Comparison of ENCODE assay signal across 8 cellular contexts in genomic region chr6:33205172-33206026, GRCh38. TPM values are rescaled to one million over a fixed set of nuclear protein-coding genes. Genes with fewer than 3 reads are reported as not detected.
DNase-seq lines count a peak whose midpoint lies in the region; ATAC-seq and TF ChIP-seq lines count a peak whose summit lies in the region.

No MANE protein-coding gene starts in this region.

- peaks cover 37 to 71% (median 57%) of the 10 kb centered on the region in 4 donors for H3K4me1 Mint-ChIP-seq in CD4-positive, alpha-beta memory T cell
- H3K4me1 Mint-ChIP-seq in activated T-cell treated with anti-CD3 and anti-CD28 coated beads, Interleukin-2, amount 50 U/mL, for 4 hours (ENCODE audit: low read depth), result peaks cover 69% of the 10 kb centered on the region

- intact Hi-C loops in CD4-positive, alpha-beta memory T cell (cut with micrococcal nuclease), result loop anchor here (2.0 to 10.0 kb wide), 6 partner anchors 107 to 1541 kb away; partner anchors contain the start of genes C6orf47, CSNK2B, EHMT2 and GPANK1

- H3K36me3 ChIP-seq in CD4-positive, alpha-beta memory T cell (ENCODE audit: insufficient read depth, low read length), result peaks cover 22% of the 10 kb centered on the region
- H3K36me3 ChIP-seq in HUES48 (ENCODE audit: control insufficient read depth, insufficient read depth, low read length), result peaks cover 32% of the 10 kb centered on the region
- no peaks in the 10 kb centered on the region for H3K36me3 ChIP-seq in hepatocyte (replicated peaks; ENCODE audit: insufficient read depth, low read depth)

- peaks cover 54% of the 10 kb centered on the region for H3K4me1 ChIP-seq in CD4-positive, alpha-beta memory T cell (ENCODE audit: insufficient read depth, low read length)
- peaks cover 19% of the 10 kb centered on the region for H3K4me1 ChIP-seq in HUES48 (ENCODE audit: control insufficient read depth, insufficient read depth, low read length)
- peaks cover 33% of the 10 kb centered on the region for H3K4me1 ChIP-seq in hepatocyte (ENCODE audit: insufficient read depth)

- DNase-seq in CD4-positive, alpha-beta memory T cell, result no peak
- DNase-seq in activated T-cell treated with anti-CD3 and anti-CD28 coated beads, Interleukin-2, amount 50 U/mL, for 4 hours, result peak; percentile 18
- DNase-seq in hepatocyte (ENCODE audit: low spot score) (peak; percentile 55), HuH-7.5 (ENCODE audit: low spot score) (no peak)
- DNase-seq in stimulated activated CD4-positive, alpha-beta T cell treated with anti-CD3 and anti-CD28 coated beads, TNF-alpha, amount 100 ng/mL, for 48 hours (ENCODE audit: low read depth in 3 of 3), result peak in 2 of 3 donors; percentile 39 to 57

- H3K27me3 ChIP-seq in CD4-positive, alpha-beta memory T cell (ENCODE audit: insufficient read depth, low read length), result no peaks in the 10 kb centered on the region
- H3K27me3 ChIP-seq in HUES48 (ENCODE audit: control insufficient read depth, insufficient read depth, low read length) (peaks cover 33% of the 10 kb centered on the region), hepatocyte (no peaks in the 10 kb centered on the region)

- H3K9me2 ChIP-seq in hepatocyte (replicated peaks; ENCODE audit: insufficient read depth), result no peaks in the 10 kb centered on the region

- ATAC-seq in activated T-cell treated with anti-CD3 and anti-CD28 coated beads, Interleukin-2, amount 50 U/mL, for 4 hours, result peak; percentile 16 to 33
- ATAC-seq in GM21723 (IDR thresholded peaks at IDR 0.05; ENCODE audit: unreplicated experiment) (no peak), GM18870 (IDR thresholded peaks at IDR 0.05; ENCODE audit: unreplicated experiment) (no peak)

- no peaks in the 10 kb centered on the region for H3K9me3 ChIP-seq in CD4-positive, alpha-beta memory T cell (ENCODE audit: control insufficient read depth in 1 of 2, low read length in 2 of 2)
- H3K9me3 ChIP-seq in HUES48 (ENCODE audit: control insufficient read depth, insufficient read depth, low read length) (no peaks in the 10 kb centered on the region), hepatocyte (ENCODE audit: low read depth) (no peaks in the 10 kb centered on the region)

- peak overlapping the region; percentile 87 to 100 (median 94) for H3K4me3 Mint-ChIP-seq in CD4-positive, alpha-beta memory T cell
- peak overlapping the region; percentile 100 for H3K4me3 Mint-ChIP-seq in activated T-cell treated with anti-CD3 and anti-CD28 coated beads, Interleukin-2, amount 50 U/mL, for 4 hours

- peaks cover 0 to 2% (median 0%) of the 10 kb centered on the region in 8 donors for H3K9me3 Mint-ChIP-seq in CD4-positive, alpha-beta memory T cell
- no peaks in the 10 kb centered on the region for H3K9me3 Mint-ChIP-seq in activated T-cell treated with anti-CD3 and anti-CD28 coated beads, Interleukin-2, amount 50 U/mL, for 4 hours

- 37% methylated on average over 18 of the region's 18 CpGs for WGBS in hepatocyte (ENCODE audit: low lambda C conversion rate, missing lambda C conversion rate)

- no peak overlapping the region for H2AFZ ChIP-seq in hepatocyte

- no peak overlapping the region for H3K9ac ChIP-seq in HUES48 (ENCODE audit: low read depth, low read length)

- TF ChIP-seq CTCF in hepatocyte (IDR thresholded peaks at IDR 0.05; ENCODE audit: poor library complexity), result peak; percentile 10

- H3K27me3 Mint-ChIP-seq in CD4-positive, alpha-beta memory T cell, result no peaks in the 10 kb centered on the region
- no peaks in the 10 kb centered on the region for H3K27me3 Mint-ChIP-seq in activated T-cell treated with anti-CD3 and anti-CD28 coated beads, Interleukin-2, amount 50 U/mL, for 4 hours (ENCODE audit: low read depth)

- H3K79me2 ChIP-seq in hepatocyte, result peaks cover 48% of the 10 kb centered on the region

- peak overlapping the region; percentile 93 for H3K4me2 ChIP-seq in hepatocyte

- peak overlapping the region; percentile 57 to 88 for H3K4me3 ChIP-seq in CD4-positive, alpha-beta memory T cell (ENCODE audit: low read length in 2 of 2)
- peak overlapping the region; percentile 90 for H3K4me3 ChIP-seq in HUES48 (ENCODE audit: low read depth, low read length)
- H3K4me3 ChIP-seq in hepatocyte, result peak overlapping the region; percentile 48

- peak overlapping the region; percentile 92 to 97 (median 95) for H3K27ac Mint-ChIP-seq in CD4-positive, alpha-beta memory T cell

- peaks cover 33 to 61% of the 10 kb centered on the region in 2 donors for H3K36me3 Mint-ChIP-seq in CD4-positive, alpha-beta memory T cell
- peaks cover 39% of the 10 kb centered on the region for H3K36me3 Mint-ChIP-seq in activated T-cell treated with anti-CD3 and anti-CD28 coated beads, Interleukin-2, amount 50 U/mL, for 4 hours (ENCODE audit: insufficient read depth)

- H3K27ac ChIP-seq in CD4-positive, alpha-beta memory T cell (ENCODE audit: low read depth, low read length), result peak overlapping the region; percentile 73
- H3K27ac ChIP-seq in HUES48 (ENCODE audit: low read depth, low read length) (peak overlapping the region; percentile 54), hepatocyte (peak overlapping the region; percentile 79)

- POLR2A ChIA-PET in CD4-positive, alpha-beta memory T cell (lab: Charles Lee; ENCODE audit: partially characterized antibody), result interaction anchor here (0.8 to 2.4 kb wide), 10 partner anchors 7 to 1233 kb away, joined by 3 to 18 read pairs (median 4); partner anchors contain the start of genes B3GALT4, COL11A2, DXO and RGL2

- peaks cover 6% of the 10 kb centered on the region for H4K20me1 ChIP-seq in hepatocyte (ENCODE audit: insufficient read depth, poor library complexity, severe bottlenecking)

- CTCF ChIA-PET in CD4-positive, alpha-beta memory T cell (lab: Charles Lee; ENCODE audit: partially characterized antibody), result interaction anchor here (0.7 to 2.0 kb wide), 3 partner anchors 10 to 189 kb away, joined by 3 to 11 read pairs (median 6); no protein-coding TSS in a partner anchor

RNA-seq across cellular contexts. Expression of gene HSD17B8, which starts 0.9 kb away (rescaled TPM):
- total RNA-seq in CD4-positive, alpha-beta memory T cell, result 10 to 100 TPM; 20.2 to 22.3 TPM
- polyA plus RNA-seq in CD4-positive, alpha-beta memory T cell, result 10 to 100 TPM; 57.4 to 77.3 TPM
- 10 to 100 TPM; 11.7 to 20.1 (median 19.4) TPM for total RNA-seq in activated T-cell treated with anti-CD3 and anti-CD28 coated beads, Interleukin-2, amount 50 U/mL, for 4 hours
- 6.0 and 7.8 TPM in 2 replicates for total RNA-seq in hepatocyte
- 11.1 and 12.9 TPM in 2 replicates for polyA plus RNA-seq in hepatocyte

RNA-seq across cellular contexts. Expression of gene RING1, which starts 2.9 kb away (rescaled TPM):
- 10 to 100 TPM; 36.8 to 38.4 TPM for total RNA-seq in CD4-positive, alpha-beta memory T cell
- 1 to 10 TPM; 3.4 to 7.8 TPM for polyA plus RNA-seq in CD4-positive, alpha-beta memory T cell
- 10 to 100 TPM; 64.7 to 66.5 (median 66.3) TPM for total RNA-seq in activated T-cell treated with anti-CD3 and anti-CD28 coated beads, Interleukin-2, amount 50 U/mL, for 4 hours
- total RNA-seq in hepatocyte, result 25.0 and 25.6 TPM in 2 replicates
- 32.3 and 32.5 TPM in 2 replicates for polyA plus RNA-seq in hepatocyte

RNA-seq across cellular contexts. Expression of gene SLC39A7, which starts 4.7 kb away (rescaled TPM):
- 10 to 100 TPM; 40.8 to 40.9 TPM for total RNA-seq in CD4-positive, alpha-beta memory T cell
- 10 to 100 TPM; 22.9 to 23.1 TPM for polyA plus RNA-seq in CD4-positive, alpha-beta memory T cell
- 10 to 100 TPM; 68.7 to 78.3 (median 72.1) TPM for total RNA-seq in activated T-cell treated with anti-CD3 and anti-CD28 coated beads, Interleukin-2, amount 50 U/mL, for 4 hours
- 118 and 130 TPM in 2 replicates for total RNA-seq in hepatocyte
- 46.4 and 55.0 TPM in 2 replicates for polyA plus RNA-seq in hepatocyte

RNA-seq across cellular contexts. Expression of gene RXRB, which starts 4.9 kb away (rescaled TPM):
- 10 to 100 TPM; 89.2 to 94.3 TPM for total RNA-seq in CD4-positive, alpha-beta memory T cell
- 10 to 100 TPM in 1 of 2 donors, 1 to 10 TPM in 1; 5.6 to 11.5 TPM for polyA plus RNA-seq in CD4-positive, alpha-beta memory T cell
- total RNA-seq in activated T-cell treated with anti-CD3 and anti-CD28 coated beads, Interleukin-2, amount 50 U/mL, for 4 hours, result 10 to 100 TPM; 55.2 to 62.3 (median 60.8) TPM
- total RNA-seq in hepatocyte, result 14.2 and 17.0 TPM in 2 replicates
- 24.6 and 29.8 TPM in 2 replicates for polyA plus RNA-seq in hepatocyte

RNA-seq across cellular contexts. Expression of gene COL11A2, which starts 13.1 kb away (rescaled TPM):
- total RNA-seq in CD4-positive, alpha-beta memory T cell, result 1 to 10 TPM; 1.2 to 1.6 TPM
- polyA plus RNA-seq in CD4-positive, alpha-beta memory T cell, result under 1 TPM; 0.40 to 0.49 TPM
- total RNA-seq in activated T-cell treated with anti-CD3 and anti-CD28 coated beads, Interleukin-2, amount 50 U/mL, for 4 hours, result under 1 TPM; 0.48 to 0.98 (median 0.60) TPM
- total RNA-seq in hepatocyte, result 2.5 and 3.0 TPM in 2 replicates
- polyA plus RNA-seq in hepatocyte, result 4.2 and 4.7 TPM in 2 replicates

Comparison
In these comparisons a context has a peak if more than half of its experiments do, and no peak if none do; other contexts are left out.
1. DNase-seq: peak in activated T-cell treated with anti-CD3 and anti-CD28 coated beads, Interleukin-2, amount 50 U/mL, for 4 hours (single experiment), hepatocyte (single experiment) and stimulated activated CD4-positive, alpha-beta T cell treated with anti-CD3 and anti-CD28 coated beads, TNF-alpha, amount 100 ng/mL, for 48 hours (2 of 3); none in CD4-positive, alpha-beta memory T cell (0 of 5) and HuH-7.5 (single experiment).
2. ATAC-seq: peak in activated T-cell treated with anti-CD3 and anti-CD28 coated beads, Interleukin-2, amount 50 U/mL, for 4 hours (2 of 2); none in GM21723 (single experiment) and GM18870 (single experiment).
3. Peak in every context shown above with its lines, with median percentiles within 50 percentile points of each other: H3K27ac ChIP-seq and H3K4me3 ChIP-seq.